ENCODE assay signal across 9 cellular contexts in the genomic region with DNA sequence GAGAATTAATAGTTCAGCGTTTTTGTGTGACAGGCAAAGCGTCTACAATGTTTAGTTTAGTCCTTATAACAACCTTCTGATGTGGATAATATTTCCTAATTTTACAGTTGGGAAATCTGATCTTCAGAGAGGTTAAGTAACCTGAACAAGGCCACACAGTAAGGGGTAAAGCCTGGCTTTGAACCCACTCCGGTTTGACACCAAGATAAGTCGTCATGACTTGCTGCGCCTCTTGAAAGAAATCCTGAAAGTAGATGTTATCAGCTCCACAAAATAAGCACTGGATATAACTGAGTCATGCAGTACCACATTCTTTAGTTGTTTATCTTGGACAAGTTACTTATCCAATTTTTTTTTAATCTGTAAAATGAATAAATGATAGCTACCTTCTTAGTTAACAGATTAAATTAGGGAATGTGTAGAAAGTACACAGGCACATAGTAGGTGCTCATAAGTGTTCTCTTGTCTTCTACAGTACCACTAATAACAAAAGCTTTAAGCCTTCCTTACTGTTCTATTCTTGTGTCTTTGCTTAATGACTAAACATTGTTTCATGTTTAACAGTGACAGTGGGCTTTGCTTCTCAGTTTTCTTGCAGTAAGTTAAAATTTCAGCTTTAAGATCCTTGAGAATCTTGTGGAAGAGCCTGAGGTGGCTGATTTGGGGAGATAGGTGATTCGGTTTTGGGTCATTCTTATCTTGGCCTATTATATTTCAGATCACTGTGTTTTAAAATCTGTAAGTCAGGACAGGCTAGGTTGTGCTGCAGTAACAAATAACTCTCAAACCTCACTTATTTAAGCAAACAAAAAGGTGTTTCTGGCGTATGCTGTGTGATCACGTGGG. TPM values are rescaled to one million over a fixed set of nuclear protein-coding genes. Genes with fewer than 3 reads are reported as not detected.
A peak's percentile ranks its signal among the peaks of the same experiment; 100 is the strongest.
DNase-seq lines count a peak whose midpoint lies in the region; ATAC-seq, FAIRE-seq and TF ChIP-seq lines count a peak whose summit lies in the region.
"Had no signal": no experiment of that assay in that cellular context is flagged by ENCODE, and none has a peak within 500 bp of the region (broad histone marks: within the 10 kb centered on the region; RNA-seq: fewer than 3 reads in every experiment).

No MANE protein-coding gene starts in this region.

- H2AFZ ChIP-seq in K562 (ENCODE audit: low read depth, low read length) = no peak overlapping the region

- CTCF ChIA-PET in K562 (lab: Yijun Ruan, JAX; ENCODE audit: low intra/inter-chr PET ratio) = no interaction called here

- intact Hi-C loops in K562 (cut with micrococcal nuclease) (loop anchor here (5.0 kb wide), 1 partner anchor 63 kb away; no protein-coding TSS in a partner anchor), ovary (cut with DNase I) (no loop called here)

- no peak for TF ChIP-seq EP300 in K562 (IDR thresholded peaks at IDR 0.05; ENCODE audit: low read length)
- TF ChIP-seq EP300 in ovary (IDR thresholded peaks at IDR 0.05) = no peak

- POLR2A ChIA-PET in K562 (lab: Yijun Ruan, JAX) = interaction anchor here (0.7 to 2.1 kb wide), 4 partner anchors 8 to 337 kb away, joined by 3 to 7 read pairs (median 4); no protein-coding TSS in a partner anchor

- H3K4me2 ChIP-seq in BLaER1 (peak overlapping the region; percentile 81; the same call in 1 of the 2 replicates), K562 (ENCODE audit: insufficient read depth, low read length) (peak overlapping the region; percentile 90)

- H3K27me3 ChIP-seq in BLaER1 = no peaks in the 10 kb centered on the region
- H3K27me3 ChIP-seq in HUES64 (ENCODE audit: insufficient read depth, low read length) = no peaks in the 10 kb centered on the region
- no peaks in the 10 kb centered on the region; a peak in 1 of 5 replicates for H3K27me3 ChIP-seq in K562 (ENCODE audit: control insufficient read depth in 2 of 2, insufficient read depth in 2 of 2, low read length in 2 of 2)
- no peaks in the 10 kb centered on the region for H3K27me3 ChIP-seq in ovary

- no TSS peak for BruUV-seq in K562 (replicated peaks; lab: Mats Ljungman, UMichigan)

- in situ Hi-C loops in K562 (cut with MboI) = no loop called here

- H3K27ac ChIP-seq in BLaER1 (no peak overlapping the region), HUES64 (ENCODE audit: low read depth, low read length) (no peak overlapping the region), K562 (ENCODE audit: extremely low read depth, low read depth, low read length) (peak overlapping the region; percentile 79), mesodermal cell (ENCODE audit: low read depth, low read length, severe bottlenecking) (peak overlapping the region; percentile 94), ovary (peak overlapping the region in 1 of 2 donors; percentile 93)

- TF ChIP-seq CTCF in K562 (IDR thresholded peaks at IDR 0.05 in 2 of 3, conservative IDR thresholded peaks at IDR 0.05 in 1 of 3; ENCODE audit: insufficient read depth in 2 of 3, low read depth in 1 of 3, low read length in 3 of 3) (no peak), ovary (IDR thresholded peaks at IDR 0.05) (no peak)

- no peak overlapping the region for H3K4me3 ChIP-seq in BLaER1
- H3K4me3 ChIP-seq in HUES64 (ENCODE audit: low read length) = peak overlapping the region; percentile 63
- peak overlapping the region; percentile 73; the same call in 1 of the 2 replicates for H3K4me3 ChIP-seq in K562
- peak overlapping the region; percentile 84 for H3K4me3 ChIP-seq in mesodermal cell (ENCODE audit: extremely low read depth, insufficient read depth, low read length, poor library complexity, severe bottlenecking)
- H3K4me3 ChIP-seq in ovary = no peak overlapping the region

- H3K4me1 ChIP-seq in BLaER1 (peaks cover 27% of the 10 kb centered on the region), HUES64 (ENCODE audit: insufficient read depth, low read length) (peaks cover 19% of the 10 kb centered on the region), K562 (replicated peaks in 1 of 2; ENCODE audit: control insufficient read depth in 2 of 2, insufficient read depth in 2 of 2, low read length in 2 of 2) (peaks cover 17 to 21% of the 10 kb centered on the region in 2 experiments; a peak in 4 of 5 replicates), mesodermal cell (ENCODE audit: control insufficient read depth, insufficient read depth, low read length, poor library complexity, severe bottlenecking) (peaks cover 4% of the 10 kb centered on the region), ovary (ENCODE audit: insufficient read depth) (peaks cover 2% of the 10 kb centered on the region)

- ATAC-seq in K562 (no peak), HG02970 (IDR thresholded peaks at IDR 0.05; ENCODE audit: low FRiP score, unreplicated experiment) (no peak)

- peaks cover 29% of the 10 kb centered on the region for H3K36me3 ChIP-seq in BLaER1
- H3K36me3 ChIP-seq in HUES64 (ENCODE audit: insufficient read depth, low read length) = peaks cover 41% of the 10 kb centered on the region
- peaks cover 53% of the 10 kb centered on the region for H3K36me3 ChIP-seq in K562 (ENCODE audit: control insufficient read depth, insufficient read depth, low read length)
- H3K36me3 ChIP-seq in mesodermal cell (ENCODE audit: control insufficient read depth, insufficient read depth, low read length) = peaks cover 49% of the 10 kb centered on the region
- H3K36me3 ChIP-seq in ovary = no peaks in the 10 kb centered on the region

- no peak for TF ChIP-seq RAD21 in K562 (CRISPR knock-in tag; conservative IDR thresholded peaks at IDR 0.05 in 1 of 2, IDR thresholded peaks at IDR 0.05 in 1 of 2)

- H3K9ac ChIP-seq in BLaER1 (no peak overlapping the region), HUES64 (ENCODE audit: low read depth, low read length) (no peak overlapping the region), K562 (ENCODE audit: insufficient read depth in 1 of 2, low read depth in 2 of 2, low read length in 2 of 2) (peak overlapping the region in 1 of 2 experiments; percentile 65; a peak in 1 of 4 replicates)

- 85% methylated on average over 8 of the region's 8 CpGs for WGBS in HUES64
- WGBS in K562 (ENCODE audit: insufficient coverage, low coverage, missing lambda C conversion rate) = 36% methylated on average over 8 of the region's 8 CpGs
- 86 to 100% methylated on average over 2 to 5 of the region's 8 CpGs for WGBS in mesodermal cell (ENCODE audit: insufficient coverage in 2 of 2), 2 experiments
- 76 to 79% (median 78%) methylated on average over 8 of the region's 8 CpGs for WGBS in ovary, 3 donors

- H3K9me3 ChIP-seq in BLaER1 (peaks cover 16% of the 10 kb centered on the region), HUES64 (ENCODE audit: insufficient read depth, low read depth, low read length) (peaks cover 8% of the 10 kb centered on the region; the same call in 1 of the 2 replicates), K562 (replicated peaks; ENCODE audit: control insufficient read depth, insufficient read depth, low read depth, low read length) (peaks cover 14% of the 10 kb centered on the region), mesodermal cell (ENCODE audit: control insufficient read depth, low read length) (peaks cover 6% of the 10 kb centered on the region), ovary (no peaks in the 10 kb centered on the region)

- DNase-seq in K562 (ENCODE audit: extremely low read depth in 1 of 4, low spot score in 3 of 4) (peak in 1 of 4 experiments; percentile 53), ovary (no peak), inferior parietal cortex (ENCODE audit: extremely low spot score) (no peak), NCI-H2171 (lab: John Stamatoyannopoulos, UW) (no peak)
- DNase-seq: SHP77 had no signal

- H4K20me1 ChIP-seq in BLaER1 (peaks cover 35% of the 10 kb centered on the region), K562 (replicated peaks; ENCODE audit: control insufficient read depth, insufficient read depth, low read length) (no peaks in the 10 kb centered on the region)

- no peaks in the 10 kb centered on the region for H3K9me1 ChIP-seq in K562 (ENCODE audit: control insufficient read depth, insufficient read depth, low read length)

- TF ChIP-seq POLR2A in K562 (conservative IDR thresholded peaks at IDR 0.05) (no peak), ovary (IDR thresholded peaks at IDR 0.05) (no peak)

- FAIRE-seq in K562 (lab: Jason Lieb, UNC) = peak; percentile 26

- peaks cover 79% of the 10 kb centered on the region for H3K79me2 ChIP-seq in K562 (ENCODE audit: control insufficient read depth, insufficient read depth, low read length)

TF ChIP-seq in K562, 482 proteins besides CTCF, POLR2A, EP300 and RAD21 (continues in another document):
- TF ChIP-seq POLR2G (IDR thresholded peaks at IDR 0.05; ENCODE audit: low read depth, low read length) = no peak
- no peak for TF ChIP-seq ZFP1 (CRISPR knock-in tag; IDR thresholded peaks at IDR 0.05)
- TF ChIP-seq LCOR (CRISPR knock-in tag; IDR thresholded peaks at IDR 0.05) = no peak
- TF ChIP-seq, protein P1, sequence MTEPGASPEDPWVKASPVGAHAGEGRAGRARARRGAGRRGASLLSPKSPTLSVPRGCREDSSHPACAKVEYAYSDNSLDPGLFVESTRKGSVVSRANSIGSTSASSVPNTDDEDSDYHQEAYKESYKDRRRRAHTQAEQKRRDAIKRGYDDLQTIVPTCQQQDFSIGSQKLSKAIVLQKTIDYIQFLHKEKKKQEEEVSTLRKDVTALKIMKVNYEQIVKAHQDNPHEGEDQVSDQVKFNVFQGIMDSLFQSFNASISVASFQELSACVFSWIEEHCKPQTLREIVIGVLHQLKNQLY (CRISPR knock-in tag; conservative IDR thresholded peaks at IDR 0.05) = no peak
- no peak for TF ChIP-seq RB1 (IDR thresholded peaks at IDR 0.05; ENCODE audit: low read depth)

RNA-seq across cellular contexts. Expression of a gene that starts 2.1 kb away (rescaled TPM):
- polyA plus RNA-seq in HUES64 (2013, experiment 1 of 2) = 8.9 TPM
- 11.3 TPM for polyA plus RNA-seq in HUES64 (2013, experiment 2 of 2)
- 53.0 and 162 TPM in 2 replicates for total RNA-seq in K562 (2011; cell fraction: chromatin; rRNA removed; ENCODE audit: low replicate concordance)
- total RNA-seq in K562 (2011; cell fraction: nucleolus; rRNA removed) = 38.2 and 56.5 TPM in 2 replicates
- total RNA-seq in K562 (2011; cell fraction: nucleoplasm; rRNA removed) = 82.4 and 142 TPM in 2 replicates
- total RNA-seq in K562 (2014; rRNA removed) = 19.3 and 21.7 TPM in 2 replicates
- 33.3 and 37.1 TPM in 2 replicates for total RNA-seq in K562 (2014; rRNA removed; fragmentation: Illumina TruSeq; extraction: Trizol)
- total RNA-seq in K562 (2015; rRNA removed; fragmentation: Illumina TruSeq; extraction: Trizol) = 29.3 and 30.4 TPM in 2 replicates
- 25.8 and 28.8 TPM in 2 replicates for total RNA-seq in K562 (2021)
- 16.9 and 18.2 TPM in 2 replicates for polyA plus RNA-seq in K562 (2011; rRNA removed)
- 19.3 and 22.5 TPM in 2 replicates for polyA plus RNA-seq in K562 (2011; cell fraction: cytosol; rRNA removed)
- polyA plus RNA-seq in K562 (2011; cell fraction: nucleus; rRNA removed) = 35.9 and 42.5 TPM in 2 replicates
- 11.0 and 12.9 TPM in 2 replicates for polyA plus RNA-seq in K562 (2012)
- polyA plus RNA-seq in K562 (2014; fragmentation: Illumina TruSeq; extraction: Trizol) = 20.9 and 24.9 TPM in 2 replicates
- 1 to 10 TPM; 6.0 to 6.2 TPM for polyA plus RNA-seq in K562 (2014; fragmentation: Nextera tagmentation; extraction: Ambion mirVana)
- 14.6 and 18.4 TPM in 2 replicates for polyA plus RNA-seq in K562 (2014; rRNA removed)
- polyA minus RNA-seq in K562 (2011; rRNA and poly(A)+ RNA removed) = 64.9 and 75.2 TPM in 2 replicates
- 21.6 and 23.0 TPM in 2 replicates for polyA minus RNA-seq in K562 (2011; cell fraction: cytosol; rRNA and poly(A)+ RNA removed)
- 68.8 and 114 TPM in 2 replicates for polyA minus RNA-seq in K562 (2011; cell fraction: nucleus; rRNA and poly(A)+ RNA removed)
- 14.7 TPM for polyA plus RNA-seq in mesodermal cell (2013, experiment 1 of 2)
- 11.8 TPM for polyA plus RNA-seq in mesodermal cell (2013, experiment 2 of 2)
- 10 to 100 TPM; 19.3 to 45.0 (median 29.2) TPM for total RNA-seq in ovary
- polyA plus RNA-seq in ovary = 10 to 100 TPM; 11.9 to 12.3 TPM

Comparison
In these comparisons a context has a peak if more than half of its experiments do, and no peak if none do; other contexts are left out.
1. H3K27ac ChIP-seq: peak in K562 (single experiment) and mesodermal cell (single experiment); none in BLaER1 (single experiment) and HUES64 (single experiment).
2. H3K4me3 ChIP-seq: peak in HUES64 (single experiment), K562 (single experiment) and mesodermal cell (single experiment); none in BLaER1 (single experiment) and ovary (single experiment).